Comparison of ENCODE assay signal across 14 cellular contexts in the genomic region with DNA sequence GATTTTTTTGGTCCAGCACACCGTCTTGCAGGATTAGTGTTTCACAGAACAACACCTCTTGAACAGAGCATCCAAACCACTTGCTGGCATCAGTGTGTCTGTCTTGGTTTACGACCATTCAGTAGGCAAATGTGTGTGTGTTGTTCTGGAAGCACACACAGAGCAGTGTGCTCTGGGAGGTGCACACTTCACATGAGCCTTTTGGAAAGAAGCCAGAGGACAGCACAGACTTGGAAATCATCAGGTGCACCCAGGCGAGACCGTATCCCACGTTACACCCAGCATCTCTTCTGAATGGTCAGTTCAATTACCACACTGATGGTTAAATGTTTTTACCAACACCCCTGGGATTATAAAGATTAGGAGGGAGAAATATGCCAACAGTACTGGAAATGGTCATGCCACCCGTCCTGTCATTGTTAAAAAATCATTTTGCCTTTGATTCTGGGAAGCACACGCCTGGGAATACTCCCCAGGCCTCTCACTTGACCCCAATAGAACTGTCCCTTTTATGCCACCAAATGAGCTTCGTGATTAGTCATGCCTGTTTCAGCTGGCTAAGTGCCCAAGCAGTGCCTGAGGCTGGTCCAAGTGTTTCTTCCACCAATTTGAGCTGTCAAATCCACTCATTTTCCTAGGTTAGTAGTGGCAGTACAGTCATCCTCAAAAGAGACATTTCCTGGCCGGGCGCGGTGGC.
DNase-seq lines count a peak whose midpoint lies in the region; ATAC-seq and TF ChIP-seq lines count a peak whose summit lies in the region.
"Had no signal": no experiment of that assay in that cellular context is flagged by ENCODE, and none has a peak within 500 bp of the region (broad histone marks: within the 10 kb centered on the region; RNA-seq: fewer than 3 reads in every experiment).

No MANE protein-coding gene starts in this region.

- H3K4me1 ChIP-seq in stomach smooth muscle (ENCODE audit: control insufficient read depth, insufficient read depth, low read length): peaks cover 14% of the 10 kb centered on the region

- no peaks in the 10 kb centered on the region for H3K27me3 ChIP-seq in stomach smooth muscle (ENCODE audit: control insufficient read depth in 1 of 2, insufficient read depth in 2 of 2, low read length in 2 of 2)

- TF ChIP-seq CTCF in chondrocyte (IDR thresholded peaks at IDR 0.05): no peak

- peak; percentile 80 for DNase-seq in NCI-H2107 treated with DMSO at 0.1 percent for 48 hours (lab: John Stamatoyannopoulos, UW; ENCODE audit: unreplicated experiment)
- no peak for DNase-seq in NCI-H2107 (lab: John Stamatoyannopoulos, UW)
- peak; percentile 69 for DNase-seq in NCI-H510A treated with DMSO at 0.1 percent for 48 hours (lab: John Stamatoyannopoulos, UW)
- DNase-seq in chondrocyte (ENCODE audit: low spot score): no peak
- DNase-seq in NK-92 treated with Interleukin-12 subunit alpha and Interleukin-12 subunit beta, amount 100 ng/mL, for 24 hours (lab: John Stamatoyannopoulos, UW): no peak
- DNase-seq: activated CD4-positive, alpha-beta memory T cell treated with anti-CD3 and anti-CD28 coated beads for 36 hours; effector CD8-positive, alpha-beta T cell; mucosa of descending colon; NCI-H1048 had no signal

- H3K4me3 Mint-ChIP-seq in chondrocyte (ENCODE audit: unreplicated experiment): no peak overlapping the region
- H3K4me3 Mint-ChIP-seq in stimulated activated memory B cell treated with anti-CD40 and anti-IgM and Interleukin-4, amounts not matched to agents 10 μg/mL and 1 μg/mL and 100 μg/mL, for 72 hours: no peak overlapping the region
- H3K4me3 Mint-ChIP-seq: activated CD4-positive, alpha-beta memory T cell treated with anti-CD3 and anti-CD28 coated beads for 36 hours; activated naive CD4-positive, alpha-beta T cell treated with anti-CD3 and anti-CD28 coated beads, Interleukin-2, amount 50 U/mL, for 24 hours had no signal

- H3K27ac Mint-ChIP-seq in chondrocyte (ENCODE audit: unreplicated experiment): peak overlapping the region; percentile 14
- H3K27ac Mint-ChIP-seq in stimulated activated memory B cell treated with anti-CD40 and anti-IgM and Interleukin-4, amounts not matched to agents 10 μg/mL and 1 μg/mL and 100 μg/mL, for 72 hours: no peak overlapping the region
- H3K27ac Mint-ChIP-seq: activated CD4-positive, alpha-beta memory T cell treated with anti-CD3 and anti-CD28 coated beads for 36 hours; activated naive CD4-positive, alpha-beta T cell treated with anti-CD3 and anti-CD28 coated beads, Interleukin-2, amount 50 U/mL, for 24 hours had no signal

- H3K36me3 Mint-ChIP-seq in chondrocyte (ENCODE audit: low read depth): no peaks in the 10 kb centered on the region
- H3K36me3 Mint-ChIP-seq in stimulated activated memory B cell treated with anti-CD40 and anti-IgM and Interleukin-4, amounts not matched to agents 10 μg/mL and 1 μg/mL and 100 μg/mL, for 72 hours: no peaks in the 10 kb centered on the region
- H3K36me3 Mint-ChIP-seq: activated CD4-positive, alpha-beta memory T cell treated with anti-CD3 and anti-CD28 coated beads for 36 hours; activated naive CD4-positive, alpha-beta T cell treated with anti-CD3 and anti-CD28 coated beads, Interleukin-2, amount 50 U/mL, for 24 hours had no signal

- H3K9ac ChIP-seq in stomach smooth muscle (ENCODE audit: low read length in 2 of 2): no peak overlapping the region

- H3K4me3 ChIP-seq in stomach smooth muscle (ENCODE audit: low read length in 2 of 2): no peak overlapping the region
- H3K4me3 ChIP-seq: mucosa of descending colon, skin epidermis had no signal

- ATAC-seq in HG03442 (IDR thresholded peaks at IDR 0.05; ENCODE audit: unreplicated experiment): no peak
- no peak for ATAC-seq in stimulated activated memory B cell treated with anti-CD40 and anti-IgM and Interleukin-4, amounts not matched to agents 10 μg/mL and 1 μg/mL and 100 μg/mL, for 72 hours
- ATAC-seq: mucosa of descending colon had no signal

- peaks cover 10% of the 10 kb centered on the region for H3K27me3 Mint-ChIP-seq in chondrocyte (ENCODE audit: low read depth)
- peaks cover 29% of the 10 kb centered on the region for H3K27me3 Mint-ChIP-seq in stimulated activated memory B cell treated with anti-CD40 and anti-IgM and Interleukin-4, amounts not matched to agents 10 μg/mL and 1 μg/mL and 100 μg/mL, for 72 hours

- peaks cover 17% of the 10 kb centered on the region for H3K4me1 Mint-ChIP-seq in chondrocyte (ENCODE audit: low read depth)
- H3K4me1 Mint-ChIP-seq in stimulated activated memory B cell treated with anti-CD40 and anti-IgM and Interleukin-4, amounts not matched to agents 10 μg/mL and 1 μg/mL and 100 μg/mL, for 72 hours: no peaks in the 10 kb centered on the region
- H3K4me1 Mint-ChIP-seq: activated naive CD4-positive, alpha-beta T cell treated with anti-CD3 and anti-CD28 coated beads, Interleukin-2, amount 50 U/mL, for 24 hours had no signal

- no peaks in the 10 kb centered on the region for H3K9me3 Mint-ChIP-seq in chondrocyte (ENCODE audit: low read depth)
- no peaks in the 10 kb centered on the region for H3K9me3 Mint-ChIP-seq in stimulated activated memory B cell treated with anti-CD40 and anti-IgM and Interleukin-4, amounts not matched to agents 10 μg/mL and 1 μg/mL and 100 μg/mL, for 72 hours
- H3K9me3 Mint-ChIP-seq: activated CD4-positive, alpha-beta memory T cell treated with anti-CD3 and anti-CD28 coated beads for 36 hours; activated naive CD4-positive, alpha-beta T cell treated with anti-CD3 and anti-CD28 coated beads, Interleukin-2, amount 50 U/mL, for 24 hours had no signal

- H3K27ac ChIP-seq in stomach smooth muscle (ENCODE audit: low read length): peak overlapping the region; percentile 18

- H3K36me3 ChIP-seq in stomach smooth muscle (ENCODE audit: control insufficient read depth in 2 of 2, insufficient read depth in 2 of 2, low read length in 2 of 2): no peaks in the 10 kb centered on the region

- H3K9me3 ChIP-seq in stomach smooth muscle (ENCODE audit: control insufficient read depth in 2 of 2, low read length in 2 of 2): no peaks in the 10 kb centered on the region
- H3K9me3 ChIP-seq: mucosa of descending colon had no signal

Comparison
In these comparisons a context has a peak if more than half of its experiments do, and no peak if none do; other contexts are left out.
1. DNase-seq: peak in NCI-H2107 treated with DMSO at 0.1 percent for 48 hours (single experiment) and NCI-H510A treated with DMSO at 0.1 percent for 48 hours (single experiment); none in NCI-H2107 (single experiment), chondrocyte (single experiment) and NK-92 treated with Interleukin-12 subunit alpha and Interleukin-12 subunit beta, amount 100 ng/mL, for 24 hours (single experiment).